ENCODE assay signal across 37 cellular contexts in the genomic region with DNA sequence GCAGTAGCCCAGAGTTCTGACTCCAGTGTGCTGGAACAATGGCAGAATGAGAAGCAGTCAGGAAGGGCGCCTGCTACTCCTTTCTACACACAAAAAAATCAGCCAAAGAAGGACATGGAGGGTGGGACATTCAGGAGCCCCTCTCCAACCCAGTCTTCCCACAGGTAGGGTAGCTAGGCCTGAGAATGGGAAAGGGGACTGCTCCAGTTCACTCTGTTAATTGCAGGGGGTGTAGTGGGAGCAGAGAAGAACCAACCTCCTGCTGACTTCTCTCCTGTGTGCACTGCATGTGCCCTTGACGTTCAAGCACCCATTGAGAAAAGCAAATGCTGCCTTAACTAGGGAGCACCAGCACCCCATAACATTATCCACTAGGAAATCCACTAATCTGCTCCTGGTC.
"Had no signal": no experiment of that assay in that cellular context is flagged by ENCODE, and none has a peak within 500 bp of the region (broad histone marks: within the 10 kb centered on the region; RNA-seq: fewer than 3 reads in every experiment).

No MANE protein-coding gene starts in this region.

- H3K4me1 Mint-ChIP-seq: activated CD4-positive, alpha-beta memory T cell treated with anti-CD3 and anti-CD28 coated beads, Interleukin-2, amount 10 ng/mL, durations not matched to agents 7 days and 5 days; activated CD4-positive, alpha-beta T cell treated with anti-CD3 and anti-CD28 coated beads for 36 hours; activated CD4-positive, alpha-beta T cell treated with anti-CD3 and anti-CD28 coated beads, Interleukin-2, amount 10 ng/mL, durations not matched to agents 7 days and 5 days; activated CD8-positive, alpha-beta memory T cell treated with anti-CD3 and anti-CD28 coated beads, Interleukin-2, amount 10 ng/mL, durations not matched to agents 7 days and 5 days; activated naive CD4-positive, alpha-beta T cell treated with anti-CD3 and anti-CD28 coated beads, Interleukin-2, amount 10 ng/mL, durations not matched to agents 7 days and 5 days; activated naive CD4-positive, alpha-beta T cell treated with anti-CD3 and anti-CD28 coated beads, Interleukin-2, amount 50 U/mL, for 24 hours; activated naive CD8-positive, alpha-beta T cell treated with anti-CD3 and anti-CD28 coated beads, Interleukin-2, amount 10 ng/mL, durations not matched to agents 7 days and 5 days; activated naive CD8-positive, alpha-beta T cell treated with anti-CD3 and anti-CD28 coated beads, Interleukin-2, amount 50 U/mL, for 24 hours; central memory CD8-positive, alpha-beta T cell had no signal

- H3K27ac ChIP-seq: ascending aorta, cardiac muscle cell, WERI-Rb-1 had no signal

- H3K36me3 Mint-ChIP-seq: activated CD8-positive, alpha-beta memory T cell treated with anti-CD3 and anti-CD28 coated beads, Interleukin-2, amount 10 ng/mL, durations not matched to agents 7 days and 5 days; activated naive CD4-positive, alpha-beta T cell treated with anti-CD3 and anti-CD28 coated beads, Interleukin-2, amount 10 ng/mL, durations not matched to agents 7 days and 5 days; activated naive CD4-positive, alpha-beta T cell treated with anti-CD3 and anti-CD28 coated beads, Interleukin-2, amount 50 U/mL, for 24 hours; activated naive CD8-positive, alpha-beta T cell; activated naive CD8-positive, alpha-beta T cell treated with anti-CD3 and anti-CD28 coated beads, Interleukin-2, amount 10 ng/mL, durations not matched to agents 7 days and 5 days; brain; WTC11 had no signal

- H3K36me3 ChIP-seq: ascending aorta, cardiac muscle cell, WERI-Rb-1 had no signal

- H3K4me3 ChIP-seq: ascending aorta, cardiac muscle cell had no signal

- DNase-seq: activated CD4-positive, alpha-beta memory T cell treated with anti-CD3 and anti-CD28 coated beads, Interleukin-2, amount 10 ng/mL, durations not matched to agents 7 days and 5 days; activated CD4-positive, alpha-beta T cell treated with anti-CD3 and anti-CD28 coated beads for 1 hour; activated CD4-positive, alpha-beta T cell treated with anti-CD3 and anti-CD28 coated beads for 36 hours; activated CD4-positive, alpha-beta T cell treated with anti-CD3 and anti-CD28 coated beads for 48 hours; activated CD4-positive, alpha-beta T cell treated with anti-CD3 and anti-CD28 coated beads, Interleukin-2, amount 10 ng/mL, durations not matched to agents 7 days and 5 days; activated CD4-positive, alpha-beta T cell treated with anti-CD3 and anti-CD28 coated beads, Interleukin-2, amount 50 U/mL, for 48 hours; activated CD4-positive, CD25-positive, alpha-beta regulatory T cell; activated CD8-positive, alpha-beta memory T cell treated with anti-CD3 and anti-CD28 coated beads for 24 hours; activated CD8-positive, alpha-beta memory T cell treated with anti-CD3 and anti-CD28 coated beads, Interleukin-2, amount 10 ng/mL, durations not matched to agents 7 days and 5 days; activated CD8-positive, alpha-beta memory T cell treated with anti-CD3 and anti-CD28 coated beads, Interleukin-2, amount 50 U/mL, for 48 hours; activated CD8-positive, alpha-beta T cell treated with anti-CD3 and anti-CD28 coated beads, Interleukin-2, amount 10 ng/mL, durations not matched to agents 7 days and 5 days; activated effector memory CD4-positive, alpha-beta T cell treated with Interleukin-2 at 50 U/mL for 16 hours; activated gamma-delta T cell; activated naive CD4-positive, alpha-beta T cell treated with anti-CD3 and anti-CD28 coated beads, Interleukin-2, amount 10 ng/mL, durations not matched to agents 7 days and 5 days; activated naive CD4-positive, alpha-beta T cell treated with Interleukin-2 at 50 U/mL for 16 hours; activated naive CD8-positive, alpha-beta T cell treated with anti-CD3 and anti-CD28 coated beads, Interleukin-2, amount 10 ng/mL, durations not matched to agents 7 days and 5 days; activated naive CD8-positive, alpha-beta T cell treated with anti-CD3 and anti-CD28 coated beads, Interleukin-2, amount 50 U/mL, for 24 hours; activated T-cell treated with anti-CD3 and anti-CD28 coated beads, Interleukin-2, amount 50 U/mL, for 24 hours; activated T-cell treated with anti-CD3 and anti-CD28 coated beads, Interleukin-2, amount 50 U/mL, for 48 hours; amygdala; anterior cingulate cortex; caudate nucleus; cerebellar nuclear complex; T-helper 2 cell; T-helper 9 cell; WERI-Rb-1 had no signal

- H3K4me1 ChIP-seq: ascending aorta had no signal

- H3K27me3 ChIP-seq: ascending aorta had no signal

- H3K4me3 Mint-ChIP-seq: activated CD4-positive, alpha-beta memory T cell treated with anti-CD3 and anti-CD28 coated beads, Interleukin-2, amount 10 ng/mL, durations not matched to agents 7 days and 5 days; activated CD4-positive, alpha-beta T cell treated with anti-CD3 and anti-CD28 coated beads for 36 hours; activated CD4-positive, alpha-beta T cell treated with anti-CD3 and anti-CD28 coated beads, Interleukin-2, amount 10 ng/mL, durations not matched to agents 7 days and 5 days; activated CD8-positive, alpha-beta memory T cell treated with anti-CD3 and anti-CD28 coated beads, Interleukin-2, amount 10 ng/mL, durations not matched to agents 7 days and 5 days; activated CD8-positive, alpha-beta T cell treated with anti-CD3 and anti-CD28 coated beads, Interleukin-2, amount 10 ng/mL, durations not matched to agents 7 days and 5 days; activated naive CD4-positive, alpha-beta T cell treated with anti-CD3 and anti-CD28 coated beads, Interleukin-2, amount 10 ng/mL, durations not matched to agents 7 days and 5 days; activated naive CD4-positive, alpha-beta T cell treated with anti-CD3 and anti-CD28 coated beads, Interleukin-2, amount 50 U/mL, for 24 hours; activated naive CD8-positive, alpha-beta T cell; activated naive CD8-positive, alpha-beta T cell treated with anti-CD3 and anti-CD28 coated beads, Interleukin-2, amount 10 ng/mL, durations not matched to agents 7 days and 5 days; activated naive CD8-positive, alpha-beta T cell treated with anti-CD3 and anti-CD28 coated beads, Interleukin-2, amount 50 U/mL, for 24 hours; activated T-cell treated with anti-CD3 and anti-CD28 coated beads, Interleukin-2, amount 50 U/mL, for 24 hours; brain; central memory CD8-positive, alpha-beta T cell; T-helper 1 cell treated with Interleukin-12 subunit alpha and Interleukin-12 subunit beta and Interleukin-4 antibody, amounts not matched to agents 30 μg/mL and 1 μg/mL, for 36 hours; T-helper 2 cell treated with Interferon-gamma antibody and Interleukin-4, amounts not matched to agents 5 μg/mL and 100 μg/mL, for 36 hours; WTC11 had no signal

- ATAC-seq: activated CD4-positive, alpha-beta T cell treated with anti-CD3 and anti-CD28 coated beads for 36 hours; activated CD4-positive, CD25-positive, alpha-beta regulatory T cell treated with anti-CD3 and anti-CD28 coated beads, Interleukin-2, amount 50 U/mL, for 24 hours; activated CD8-positive, alpha-beta memory T cell treated with anti-CD3 and anti-CD28 coated beads, Interleukin-2, amount 10 ng/mL, durations not matched to agents 7 days and 5 days; activated CD8-positive, alpha-beta T cell treated with anti-CD3 and anti-CD28 coated beads, Interleukin-2, amount 10 ng/mL, durations not matched to agents 7 days and 5 days; activated naive CD8-positive, alpha-beta T cell treated with anti-CD3 and anti-CD28 coated beads, Interleukin-2, amount 50 U/mL, for 24 hours; WTC11 had no signal

- H3K9me3 ChIP-seq: ascending aorta had no signal

- H3K9me3 Mint-ChIP-seq: activated CD4-positive, alpha-beta memory T cell treated with anti-CD3 and anti-CD28 coated beads, Interleukin-2, amount 10 ng/mL, durations not matched to agents 7 days and 5 days; activated CD4-positive, alpha-beta T cell treated with anti-CD3 and anti-CD28 coated beads, Interleukin-2, amount 10 ng/mL, durations not matched to agents 7 days and 5 days; activated naive CD4-positive, alpha-beta T cell treated with anti-CD3 and anti-CD28 coated beads, Interleukin-2, amount 10 ng/mL, durations not matched to agents 7 days and 5 days; activated naive CD4-positive, alpha-beta T cell treated with anti-CD3 and anti-CD28 coated beads, Interleukin-2, amount 50 U/mL, for 24 hours; activated naive CD8-positive, alpha-beta T cell treated with anti-CD3 and anti-CD28 coated beads, Interleukin-2, amount 10 ng/mL, durations not matched to agents 7 days and 5 days; activated naive CD8-positive, alpha-beta T cell treated with anti-CD3 and anti-CD28 coated beads, Interleukin-2, amount 50 U/mL, for 24 hours; activated T-cell treated with anti-CD3 and anti-CD28 coated beads, Interleukin-2, amount 50 U/mL, for 24 hours; activated T-helper 2 cell treated with anti-CD3 and anti-CD28 coated beads, Interferon-gamma antibody, Interleukin-2, Interleukin-4, amounts not matched to agents 10 μg/mL and 5 μg/mL and 100 μg/mL, durations not matched to agents 14 hours and 24 hours and 36 hours; brain; central memory CD8-positive, alpha-beta T cell; T-helper 1 cell treated with Interleukin-12 subunit alpha and Interleukin-12 subunit beta and Interleukin-4 antibody, amounts not matched to agents 30 μg/mL and 1 μg/mL, for 36 hours; T-helper 2 cell treated with Interferon-gamma antibody and Interleukin-4, amounts not matched to agents 5 μg/mL and 100 μg/mL, for 36 hours had no signal

- H3K27me3 Mint-ChIP-seq: activated CD4-positive, alpha-beta memory T cell treated with anti-CD3 and anti-CD28 coated beads, Interleukin-2, amount 10 ng/mL, durations not matched to agents 7 days and 5 days; activated CD4-positive, alpha-beta T cell treated with anti-CD3 and anti-CD28 coated beads, Interleukin-2, amount 10 ng/mL, durations not matched to agents 7 days and 5 days; activated CD8-positive, alpha-beta memory T cell treated with anti-CD3 and anti-CD28 coated beads, Interleukin-2, amount 10 ng/mL, durations not matched to agents 7 days and 5 days; activated naive CD4-positive, alpha-beta T cell treated with anti-CD3 and anti-CD28 coated beads, Interleukin-2, amount 10 ng/mL, durations not matched to agents 7 days and 5 days; activated naive CD8-positive, alpha-beta T cell treated with anti-CD3 and anti-CD28 coated beads, Interleukin-2, amount 50 U/mL, for 24 hours; central memory CD8-positive, alpha-beta T cell had no signal

- H3K27ac Mint-ChIP-seq: activated CD4-positive, alpha-beta memory T cell treated with anti-CD3 and anti-CD28 coated beads, Interleukin-2, amount 10 ng/mL, durations not matched to agents 7 days and 5 days; activated CD4-positive, alpha-beta T cell treated with anti-CD3 and anti-CD28 coated beads for 36 hours; activated CD4-positive, alpha-beta T cell treated with anti-CD3 and anti-CD28 coated beads, Interleukin-2, amount 10 ng/mL, durations not matched to agents 7 days and 5 days; activated CD8-positive, alpha-beta memory T cell treated with anti-CD3 and anti-CD28 coated beads, Interleukin-2, amount 10 ng/mL, durations not matched to agents 7 days and 5 days; activated CD8-positive, alpha-beta T cell treated with anti-CD3 and anti-CD28 coated beads, Interleukin-2, amount 10 ng/mL, durations not matched to agents 7 days and 5 days; activated naive CD4-positive, alpha-beta T cell treated with anti-CD3 and anti-CD28 coated beads, Interleukin-2, amount 10 ng/mL, durations not matched to agents 7 days and 5 days; activated naive CD4-positive, alpha-beta T cell treated with anti-CD3 and anti-CD28 coated beads, Interleukin-2, amount 50 U/mL, for 24 hours; activated naive CD8-positive, alpha-beta T cell; activated naive CD8-positive, alpha-beta T cell treated with anti-CD3 and anti-CD28 coated beads, Interleukin-2, amount 10 ng/mL, durations not matched to agents 7 days and 5 days; activated naive CD8-positive, alpha-beta T cell treated with anti-CD3 and anti-CD28 coated beads, Interleukin-2, amount 50 U/mL, for 24 hours; activated T-cell treated with anti-CD3 and anti-CD28 coated beads, Interleukin-2, amount 50 U/mL, for 24 hours; activated T-helper 2 cell treated with anti-CD3 and anti-CD28 coated beads, Interferon-gamma antibody, Interleukin-2, Interleukin-4, amounts not matched to agents 10 μg/mL and 5 μg/mL and 100 μg/mL, durations not matched to agents 14 hours and 24 hours and 36 hours; brain; T-helper 1 cell treated with Interleukin-12 subunit alpha and Interleukin-12 subunit beta and Interleukin-4 antibody, amounts not matched to agents 30 μg/mL and 1 μg/mL, for 36 hours; T-helper 2 cell treated with Interferon-gamma antibody and Interleukin-4, amounts not matched to agents 5 μg/mL and 100 μg/mL, for 36 hours; WTC11 had no signal
